In the genomic region with DNA sequence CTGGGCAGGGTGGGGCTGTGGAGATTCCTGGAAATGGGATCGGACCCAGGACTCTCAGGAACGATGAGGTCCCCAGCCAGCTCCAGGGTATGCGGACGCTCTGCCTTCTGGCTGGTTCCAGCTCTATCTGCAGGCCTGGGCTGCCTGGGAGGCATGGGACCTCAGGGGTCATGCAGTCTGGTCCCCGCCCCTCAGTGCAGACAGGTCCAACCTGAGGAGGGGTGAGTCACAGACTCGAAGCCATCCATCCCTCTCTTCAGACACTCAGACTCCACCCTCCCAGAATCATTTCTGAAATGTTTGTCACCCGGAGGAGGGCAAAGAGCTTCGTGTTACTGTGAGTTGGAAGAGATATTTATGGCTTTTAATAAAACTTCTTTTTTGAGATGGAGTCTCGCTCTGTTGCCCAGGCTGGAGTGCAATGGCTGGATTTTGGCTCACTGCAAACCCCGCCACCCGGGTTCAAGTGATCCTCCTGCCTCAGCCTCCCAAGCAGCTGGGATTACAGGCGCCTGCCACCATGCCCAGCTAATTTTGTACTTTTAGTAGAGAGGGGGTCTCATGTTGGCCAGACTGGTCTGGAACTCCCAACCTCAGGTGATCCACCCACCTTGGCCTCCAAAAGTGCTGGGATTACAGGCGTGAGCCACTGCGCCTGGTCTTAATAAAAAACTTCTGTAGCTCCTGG, we compare ENCODE assay signal across 12 cellular contexts. TPM values are rescaled to one million over a fixed set of nuclear protein-coding genes. Genes with fewer than 3 reads are reported as not detected.
DNase-seq lines count a peak whose midpoint lies in the region; ATAC-seq and TF ChIP-seq lines count a peak whose summit lies in the region.
"Had no signal": no experiment of that assay in that cellular context is flagged by ENCODE, and none has a peak within 500 bp of the region (broad histone marks: within the 10 kb centered on the region; RNA-seq: fewer than 3 reads in every experiment).

No MANE protein-coding gene starts in this region.

- no peaks in the 10 kb centered on the region for H3K9me1 ChIP-seq in IMR-90 (ENCODE audit: insufficient read depth, low read length)

- no peak overlapping the region for H3K9ac ChIP-seq in IMR-90 (ENCODE audit: low read depth, low read length)

- dilution Hi-C loops in IMR-90 (cut with HindIII; ENCODE audit: low sequenced_read_pairs, unreplicated experiment), result no loop called here

- H3K36me3 Mint-ChIP-seq in activated CD8-positive, alpha-beta T cell treated with anti-CD3 and anti-CD28 coated beads for 36 hours (ENCODE audit: low read depth), result no peaks in the 10 kb centered on the region

- no peak overlapping the region for H3K23ac ChIP-seq in IMR-90 (ENCODE audit: low read depth, low read length)

- no peak overlapping the region for H3K4me3 Mint-ChIP-seq in activated CD8-positive, alpha-beta T cell treated with anti-CD3 and anti-CD28 coated beads for 36 hours

- H3K36me3 ChIP-seq in IMR-90 (ENCODE audit: control insufficient read depth, insufficient read depth, low read length) (no peaks in the 10 kb centered on the region), right atrium auricular region (no peaks in the 10 kb centered on the region)
- H3K36me3 ChIP-seq: thoracic aorta had no signal

- H4K91ac ChIP-seq in IMR-90 (ENCODE audit: insufficient read depth, low read depth, low read length), result no peak overlapping the region

- no peak overlapping the region for H3K56ac ChIP-seq in IMR-90 (ENCODE audit: extremely low read depth, insufficient read depth, low read length)

- H2BK15ac ChIP-seq in IMR-90 (ENCODE audit: low read depth, low read length), result no peak overlapping the region

- H3K27ac ChIP-seq in IMR-90 (ENCODE audit: insufficient read depth, low read length) (no peak overlapping the region), right atrium auricular region (no peak overlapping the region)
- H3K27ac ChIP-seq: thoracic aorta had no signal

- intact Hi-C loops in IMR-90 (cut with micrococcal nuclease), result no loop called here
- intact Hi-C loops in activated CD8-positive, alpha-beta T cell treated with anti-CD3 and anti-CD28 coated beads for 36 hours (cut with micrococcal nuclease), result no loop called here

- H4K8ac ChIP-seq in IMR-90 (ENCODE audit: low read depth in 2 of 2, low read length in 2 of 2), result no peak overlapping the region

- H3K27me3 ChIP-seq in IMR-90 (ENCODE audit: control insufficient read depth, insufficient read depth, low read length) (peaks cover 58% of the 10 kb centered on the region), right atrium auricular region (peaks cover 0 to 3% of the 10 kb centered on the region in 2 donors)

- TF ChIP-seq CTCF in IMR-90 (conservative IDR thresholded peaks at IDR 0.05; ENCODE audit: low read depth, low read length) (no peak), right atrium auricular region (IDR thresholded peaks at IDR 0.05) (no peak)
- TF ChIP-seq CTCF in activated CD8-positive, alpha-beta T cell treated with anti-CD3 and anti-CD28 coated beads for 36 hours (IDR thresholded peaks at IDR 0.05), result no peak

- no peak overlapping the region for H2BK5ac ChIP-seq in IMR-90 (ENCODE audit: low read depth, low read length, poor library complexity, severe bottlenecking)

- H2BK20ac ChIP-seq in IMR-90 (ENCODE audit: low read depth, low read length), result no peak overlapping the region

- in situ Hi-C loops in IMR-90 (cut with MboI; ENCODE audit: low sequenced_read_pairs), result no loop called here

- no TSS peak for BruUV-seq in IMR-90 (replicated peaks; lab: Mats Ljungman, UMichigan)

- 76% methylated on average over 5 of the region's 14 CpGs; no CpG with 5 or more reads in 1 of the 2 experiments for WGBS in IMR-90 (ENCODE audit: extremely low coverage in 2 of 2, insufficient read length in 1 of 2), 2 experiments

- TF ChIP-seq POLR2A in IMR-90 (IDR thresholded peaks at IDR 0.05; ENCODE audit: low read depth, low read length), result no peak

- H3K4ac ChIP-seq in IMR-90 (ENCODE audit: low read depth, low read length), result no peak overlapping the region

- H3K9me3 ChIP-seq in IMR-90 (ENCODE audit: control insufficient read depth, insufficient read depth, low read length) (no peaks in the 10 kb centered on the region), right atrium auricular region (no peaks in the 10 kb centered on the region)
- H3K9me3 ChIP-seq: thoracic aorta had no signal

- H3K4me1 ChIP-seq in IMR-90 (ENCODE audit: control insufficient read depth, insufficient read depth, low read length), result peaks cover 2% of the 10 kb centered on the region; the same call in 1 of the 2 replicates
- H3K4me1 ChIP-seq in right atrium auricular region, result peaks cover 0 to 18% of the 10 kb centered on the region in 2 donors

- no peak overlapping the region for H2BK120ac ChIP-seq in IMR-90 (ENCODE audit: low read depth, low read length)

- peaks cover 12% of the 10 kb centered on the region for H3K27me3 Mint-ChIP-seq in activated CD8-positive, alpha-beta T cell treated with anti-CD3 and anti-CD28 coated beads for 36 hours

- H3K14ac ChIP-seq in IMR-90 (replicated peaks; ENCODE audit: low read depth, low read length), result no peak overlapping the region

- DNase-seq in AG08396 (ENCODE audit: low spot score) (peak; percentile 56), IMR-90 (peak; percentile 40), dedifferentiated amniotic fluid mesenchymal stem cell (ENCODE audit: extremely low spot score) (peak; percentile 34), non-pigmented ciliary epithelial cell (ENCODE audit: low read depth) (peak; percentile 10), right atrium auricular region (ENCODE audit: low spot score) (no peak), GOT3 (lab: John Stamatoyannopoulos, UW) (no peak)
- no peak for DNase-seq in activated CD8-positive, alpha-beta T cell treated with anti-CD3 and anti-CD28 coated beads for 36 hours
- DNase-seq: effector memory CD4-positive, alpha-beta T cell; hippocampal formation; NCI-H2107 had no signal

- no peaks in the 10 kb centered on the region for H3K4me1 Mint-ChIP-seq in activated CD8-positive, alpha-beta T cell treated with anti-CD3 and anti-CD28 coated beads for 36 hours (ENCODE audit: low read depth)

- no peaks in the 10 kb centered on the region for H3K79me1 ChIP-seq in IMR-90 (ENCODE audit: low read depth in 1 of 2, low read length in 2 of 2)

- no peak overlapping the region for H3K27ac Mint-ChIP-seq in activated CD8-positive, alpha-beta T cell treated with anti-CD3 and anti-CD28 coated beads for 36 hours

- H3K9me3 Mint-ChIP-seq in activated CD8-positive, alpha-beta T cell treated with anti-CD3 and anti-CD28 coated beads for 36 hours, result no peaks in the 10 kb centered on the region

- no peak overlapping the region for H2AFZ ChIP-seq in IMR-90 (replicated peaks; ENCODE audit: low read length, poor library complexity)

- no peak overlapping the region for H3K18ac ChIP-seq in IMR-90 (ENCODE audit: low read depth, low read length)

- H2AK5ac ChIP-seq in IMR-90 (ENCODE audit: low read depth, low read length), result no peak overlapping the region

- no peak overlapping the region for H2AK9ac ChIP-seq in IMR-90 (replicated peaks; ENCODE audit: low read depth, low read length, poor library complexity)

- CTCF ChIA-PET in IMR-90 (lab: Yijun Ruan, JAX), result no interaction called here
- CTCF ChIA-PET in activated CD8-positive, alpha-beta T cell treated with anti-CD3 and anti-CD28 coated beads for 36 hours (lab: Charles Lee), result interaction anchor here (1.0 to 1.7 kb wide), 3 partner anchors 33 to 273 kb away, joined by 3 to 6 read pairs (median 4); no protein-coding TSS in a partner anchor

- no peak overlapping the region for H4K5ac ChIP-seq in IMR-90 (ENCODE audit: low read depth, low read length)

- no peak overlapping the region for H3K4me2 ChIP-seq in IMR-90 (ENCODE audit: low read depth, low read length)

- TF ChIP-seq RAD21 in IMR-90 (IDR thresholded peaks at IDR 0.05; ENCODE audit: low read length), result no peak

- H4K20me1 ChIP-seq in IMR-90 (ENCODE audit: insufficient read depth, low read length), result no peaks in the 10 kb centered on the region

- H3K4me3 ChIP-seq in IMR-90 (ENCODE audit: insufficient read depth, low read depth, low read length), result no peak overlapping the region
- H3K4me3 ChIP-seq in right atrium auricular region, result no peak overlapping the region
- H3K4me3 ChIP-seq: thoracic aorta had no signal

- ATAC-seq in IMR-90 (ENCODE audit: low read depth) (peak; percentile 61), HG03159 (IDR thresholded peaks at IDR 0.05; ENCODE audit: unreplicated experiment) (no peak)
- ATAC-seq in activated CD8-positive, alpha-beta T cell treated with anti-CD3 and anti-CD28 coated beads for 36 hours, result no peak

- POLR2A ChIA-PET in IMR-90 (lab: Charles Lee; ENCODE audit: unreplicated experiment), result no interaction called here
- POLR2A ChIA-PET in activated CD8-positive, alpha-beta T cell treated with anti-CD3 and anti-CD28 coated beads for 36 hours (lab: Charles Lee), result no interaction called here

TF ChIP-seq in IMR-90, 13 proteins besides CTCF, POLR2A, EP300 and RAD21:
- TF ChIP-seq, protein P1, sequence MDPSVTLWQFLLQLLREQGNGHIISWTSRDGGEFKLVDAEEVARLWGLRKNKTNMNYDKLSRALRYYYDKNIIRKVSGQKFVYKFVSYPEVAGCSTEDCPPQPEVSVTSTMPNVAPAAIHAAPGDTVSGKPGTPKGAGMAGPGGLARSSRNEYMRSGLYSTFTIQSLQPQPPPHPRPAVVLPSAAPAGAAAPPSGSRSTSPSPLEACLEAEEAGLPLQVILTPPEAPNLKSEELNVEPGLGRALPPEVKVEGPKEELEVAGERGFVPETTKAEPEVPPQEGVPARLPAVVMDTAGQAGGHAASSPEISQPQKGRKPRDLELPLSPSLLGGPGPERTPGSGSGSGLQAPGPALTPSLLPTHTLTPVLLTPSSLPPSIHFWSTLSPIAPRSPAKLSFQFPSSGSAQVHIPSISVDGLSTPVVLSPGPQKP (IDR thresholded peaks at IDR 0.05; ENCODE audit: borderline replicate concordance, low read depth, low read length), result no peak

RNA-seq across cellular contexts. Expression of a gene that starts 5.9 kb away (rescaled TPM):
- total RNA-seq in IMR-90 (2012; rRNA removed) (not detected in 2 replicates), right atrium auricular region (100 to 1,000 TPM in 1 of 2 donors, 10 to 100 TPM in 1; 98.7 to 241 TPM)
- polyA plus RNA-seq in IMR-90 (2012; rRNA removed), result 0.03 TPM in 1 of 2 replicates, not detected in the other
- polyA plus RNA-seq in IMR-90 (2012; cell fraction: cytosol; rRNA removed), result 0.01 TPM in 2 replicates
- 0.01 TPM in 2 replicates for polyA plus RNA-seq in IMR-90 (2012; cell fraction: nucleus; rRNA removed; ENCODE audit: low replicate concordance)
- total RNA-seq in activated CD8-positive, alpha-beta T cell treated with anti-CD3 and anti-CD28 coated beads for 36 hours, result not detected

RNA-seq across cellular contexts. Expression of a gene that starts 25.1 kb away (rescaled TPM):
- not detected in 2 replicates for total RNA-seq in IMR-90 (2012; rRNA removed)
- not detected in 2 replicates for polyA plus RNA-seq in IMR-90 (2012; rRNA removed)
- 0.02 TPM in 1 of 2 replicates, not detected in the other for polyA plus RNA-seq in IMR-90 (2012; cell fraction: cytosol; rRNA removed)
- polyA plus RNA-seq in IMR-90 (2012; cell fraction: nucleus; rRNA removed; ENCODE audit: low replicate concordance), result not detected in 2 replicates
- total RNA-seq in right atrium auricular region, result under 1 TPM; 0.15 to 0.24 TPM
- not detected for total RNA-seq in activated CD8-positive, alpha-beta T cell treated with anti-CD3 and anti-CD28 coated beads for 36 hours

Comparison
In these comparisons a context has a peak if more than half of its experiments do, and no peak if none do; other contexts are left out.
1. DNase-seq: peak in AG08396 (single experiment), IMR-90 (single experiment), dedifferentiated amniotic fluid mesenchymal stem cell (single experiment) and non-pigmented ciliary epithelial cell (single experiment); none in right atrium auricular region (single experiment), GOT3 (single experiment) and activated CD8-positive, alpha-beta T cell treated with anti-CD3 and anti-CD28 coated beads for 36 hours (single experiment).
2. RNA of a gene that starts 5.9 kb away (total RNA-seq): 98.7 to 241 TPM in right atrium auricular region; not detected in IMR-90 and not detected in activated CD8-positive, alpha-beta T cell treated with anti-CD3 and anti-CD28 coated beads for 36 hours; every median in the first group is over 10 times any median in the second.